20 cellular contexts compared by ENCODE assay signal in genomic region chr5:111720333-111720890, GRCh38. TPM values are rescaled to one million over a fixed set of nuclear protein-coding genes. Genes with fewer than 3 reads are reported as not detected.
DNase-seq lines count a peak whose midpoint lies in the region; ATAC-seq and TF ChIP-seq lines count a peak whose summit lies in the region.
"Had no signal": no experiment of that assay in that cellular context is flagged by ENCODE, and none has a peak within 500 bp of the region (broad histone marks: within the 10 kb centered on the region; RNA-seq: fewer than 3 reads in every experiment).

No MANE protein-coding gene starts in this region.

- peaks cover 0 to 4% (median 0%) of the 10 kb centered on the region in 3 donors for H3K27me3 Mint-ChIP-seq in CD14-positive monocyte (ENCODE audit: low read depth in 3 of 3)

- H3K9me3 ChIP-seq in HUES48 (ENCODE audit: control insufficient read depth, insufficient read depth, low read length) (no peaks in the 10 kb centered on the region), WERI-Rb-1 (ENCODE audit: severe bottlenecking) (peaks cover 7% of the 10 kb centered on the region)
- H3K9me3 ChIP-seq: HAP-1 had no signal

- H3K9me3 Mint-ChIP-seq in CD14-positive monocyte: peaks cover 1 to 12% (median 3%) of the 10 kb centered on the region in 7 donors

- H3K4me1 Mint-ChIP-seq in CD14-positive monocyte: no peaks in the 10 kb centered on the region
- H3K4me1 Mint-ChIP-seq: CD8-positive, alpha-beta memory T cell had no signal

- H3K27ac Mint-ChIP-seq in CD14-positive monocyte: no peak overlapping the region
- H3K27ac Mint-ChIP-seq: CD8-positive, alpha-beta memory T cell; T-helper 1 cell treated with Interleukin-12 subunit alpha and Interleukin-12 subunit beta and Interleukin-4 antibody, amounts not matched to agents 30 μg/mL and 1 μg/mL, for 36 hours had no signal

- intact Hi-C loops in CD14-positive monocyte (cut with micrococcal nuclease): no loop called here

- H3K27ac ChIP-seq in HUES48 (ENCODE audit: low read depth, low read length): peak overlapping the region; percentile 7
- peak overlapping the region; percentile 87 for H3K27ac ChIP-seq in WERI-Rb-1
- H3K27ac ChIP-seq: KMS-11, SJSA1 had no signal

- DNase-seq in NCI-H2171 treated with DMSO at 0.1 percent for 48 hours (lab: John Stamatoyannopoulos, UW) (peak; percentile 23), NCI-H2171 (lab: John Stamatoyannopoulos, UW) (no peak), WERI-Rb-1 (no peak), iPS DF 19.7 (ENCODE audit: low read depth, low spot score) (peak; percentile 17), NOMO-1 treated with DMSO at 0.1 percent for 48 hours (lab: John Stamatoyannopoulos, UW; ENCODE audit: unreplicated experiment) (no peak), CD14-positive monocyte (ENCODE audit: low spot score) (no peak)
- DNase-seq: AML-193; Calu3; CD8-positive, alpha-beta memory T cell; DMS79; NCI-H1105; NCI-H187; NCI-H774 had no signal

- H3K4me3 Mint-ChIP-seq in CD14-positive monocyte: no peak overlapping the region
- H3K4me3 Mint-ChIP-seq: CD8-positive, alpha-beta memory T cell; T-helper 1 cell treated with Interleukin-12 subunit alpha and Interleukin-12 subunit beta and Interleukin-4 antibody, amounts not matched to agents 30 μg/mL and 1 μg/mL, for 36 hours had no signal

- no peak overlapping the region for H3K9ac ChIP-seq in HUES48 (ENCODE audit: low read depth, low read length)
- H3K9ac ChIP-seq: KMS-11 had no signal

- peaks cover 25% of the 10 kb centered on the region for H3K4me1 ChIP-seq in HUES48 (ENCODE audit: control insufficient read depth, insufficient read depth, low read length)
- H3K4me1 ChIP-seq: HAP-1, SJSA1 had no signal

- ATAC-seq in GM19324 (IDR thresholded peaks at IDR 0.05; ENCODE audit: low FRiP score, unreplicated experiment): no peak
- ATAC-seq: Right ventricle myocardium inferior had no signal

- no peaks in the 10 kb centered on the region for H3K36me3 ChIP-seq in HUES48 (ENCODE audit: control insufficient read depth, insufficient read depth, low read length)
- no peaks in the 10 kb centered on the region for H3K36me3 ChIP-seq in WERI-Rb-1
- H3K36me3 ChIP-seq: HAP-1, SJSA1 had no signal

- peak overlapping the region; percentile 36 for H3K4me3 ChIP-seq in HUES48 (ENCODE audit: low read depth, low read length)
- no peak overlapping the region for H3K4me3 ChIP-seq in WERI-Rb-1 (ENCODE audit: low read depth, low read length)
- H3K4me3 ChIP-seq: HAP-1, SJSA1 had no signal

- no peak for TF ChIP-seq CTCF in WERI-Rb-1 (IDR thresholded peaks at IDR 0.05; ENCODE audit: low read depth, low read length)
- TF ChIP-seq CTCF in CD14-positive monocyte (IDR thresholded peaks at IDR 0.05): no peak

- no peaks in the 10 kb centered on the region for H3K36me3 Mint-ChIP-seq in CD14-positive monocyte
- H3K36me3 Mint-ChIP-seq: CD8-positive, alpha-beta memory T cell had no signal

- H3K27me3 ChIP-seq in HUES48 (ENCODE audit: control insufficient read depth, insufficient read depth, low read length) (no peaks in the 10 kb centered on the region), WERI-Rb-1 (ENCODE audit: insufficient read depth, low read depth, severe bottlenecking) (no peaks in the 10 kb centered on the region)
- H3K27me3 ChIP-seq: SJSA1 had no signal

RNA-seq across cellular contexts. Expression of gene NREP, which starts 36.6 kb away (rescaled TPM):
- 10 to 100 TPM; 17.1 to 23.6 TPM for polyA plus RNA-seq in CD14-positive monocyte

Comparison
In these comparisons a context has a peak if more than half of its experiments do, and no peak if none do; other contexts are left out.
1. DNase-seq: peak in NCI-H2171 treated with DMSO at 0.1 percent for 48 hours (single experiment) and iPS DF 19.7 (single experiment); none in NCI-H2171 (single experiment), WERI-Rb-1 (single experiment), NOMO-1 treated with DMSO at 0.1 percent for 48 hours (single experiment) and CD14-positive monocyte (single experiment).